Comparison of ENCODE assay signal across 14 cellular contexts in genomic region chr2:217909156-217909820, GRCh38.
DNase-seq lines count a peak whose midpoint lies in the region; ATAC-seq and TF ChIP-seq lines count a peak whose summit lies in the region.
"Had no signal": no experiment of that assay in that cellular context is flagged by ENCODE, and none has a peak within 500 bp of the region (broad histone marks: within the 10 kb centered on the region; RNA-seq: fewer than 3 reads in every experiment).

No MANE protein-coding gene starts in this region.

- dilution Hi-C loops in mammary epithelial cell (cut with HindIII; ENCODE audit: low sequenced_read_pairs): no loop called here

- in situ Hi-C loops in mammary epithelial cell (cut with MboI; ENCODE audit: low sequenced_read_pairs in 2 of 2): no loop called here

- H3K79me2 ChIP-seq in mammary epithelial cell (ENCODE audit: insufficient read depth, low read length) (no peaks in the 10 kb centered on the region), osteoblast (ENCODE audit: insufficient read depth, low read length) (peaks cover 57% of the 10 kb centered on the region)

- H2AFZ ChIP-seq in mammary epithelial cell (ENCODE audit: low read depth, low read length) (no peak overlapping the region), osteoblast (ENCODE audit: low read length) (no peak overlapping the region)

- peak overlapping the region; percentile 90 to 92 for H3K27ac ChIP-seq in breast epithelium
- no peak overlapping the region for H3K27ac ChIP-seq in mammary epithelial cell (ENCODE audit: insufficient read depth, low read depth, low read length)
- peak overlapping the region; percentile 59 to 95 (median 92) for H3K27ac ChIP-seq in esophagus squamous epithelium
- no peak overlapping the region for H3K27ac ChIP-seq in osteoblast (ENCODE audit: low read depth, low read length)
- peak overlapping the region; percentile 50 to 81 for H3K27ac ChIP-seq in aorta (ENCODE audit: low read depth in 1 of 2, low read length in 2 of 2)
- H3K27ac ChIP-seq: KMS-11, VCaP had no signal

- H3K4me1 ChIP-seq in breast epithelium: peaks cover 33 to 57% of the 10 kb centered on the region in 2 donors
- no peaks in the 10 kb centered on the region for H3K4me1 ChIP-seq in mammary epithelial cell (ENCODE audit: insufficient read depth, low read length)
- H3K4me1 ChIP-seq in esophagus squamous epithelium: peaks cover 51 to 100% (median 96%) of the 10 kb centered on the region in 3 donors
- H3K4me1 ChIP-seq in osteoblast (ENCODE audit: insufficient read depth, low read length): peaks cover 39% of the 10 kb centered on the region
- H3K4me1 ChIP-seq in aorta (ENCODE audit: control insufficient read depth in 1 of 2, insufficient read depth in 2 of 2, low read length in 2 of 2): peaks cover 7 to 20% of the 10 kb centered on the region in 2 donors

- intact Hi-C loops in breast epithelium (cut with DNase I; ENCODE audit: low total_unique reads) (no loop called here), mammary epithelial cell (cut with micrococcal nuclease) (no loop called here), esophagus squamous epithelium (cut with DNase I) (no loop called here), aorta (cut with DNase I) (no loop called here)

- DNase-seq in breast epithelium (ENCODE audit: low spot score in 2 of 2) (no peak), mammary epithelial cell (no peak), esophagus squamous epithelium (lab: John Stamatoyannopoulos, UW) (no peak), osteoblast (ENCODE audit: insufficient read length, low spot score, missing footprints) (peak; percentile 80), aorta (peak in 1 of 2 donors; percentile 49), mucosa of gallbladder (ENCODE audit: low spot score) (no peak), EL (no peak)
- DNase-seq: effector memory CD4-positive, alpha-beta T cell; HCEC 1CT; nephron progenitor cell; stimulated activated CD4-positive, alpha-beta T cell treated with anti-CD3 and anti-CD28 coated beads, Interleukin-2, amount 100 ng/mL, for 24 hours had no signal

- no peak overlapping the region for H3K4me3 ChIP-seq in breast epithelium
- no peak overlapping the region for H3K4me3 ChIP-seq in mammary epithelial cell (replicated peaks in 1 of 3; ENCODE audit: insufficient read depth in 1 of 3, low read depth in 2 of 3, low read length in 3 of 3)
- no peak overlapping the region for H3K4me3 ChIP-seq in esophagus squamous epithelium
- no peak overlapping the region for H3K4me3 ChIP-seq in osteoblast (ENCODE audit: insufficient read depth, low read length)
- no peak overlapping the region for H3K4me3 ChIP-seq in aorta (ENCODE audit: low read length in 2 of 2)

- H3K4me2 ChIP-seq in mammary epithelial cell (ENCODE audit: insufficient read depth, low read depth, low read length) (no peak overlapping the region), osteoblast (ENCODE audit: insufficient read depth, low read length) (no peak overlapping the region)
- H3K4me2 ChIP-seq: KMS-11 had no signal

- H3K27me3 ChIP-seq in breast epithelium: no peaks in the 10 kb centered on the region
- peaks cover 6% of the 10 kb centered on the region for H3K27me3 ChIP-seq in mammary epithelial cell (ENCODE audit: insufficient read depth, low read length)
- H3K27me3 ChIP-seq in esophagus squamous epithelium: no peaks in the 10 kb centered on the region
- H3K27me3 ChIP-seq in osteoblast (ENCODE audit: insufficient read depth, low read length): no peaks in the 10 kb centered on the region
- H3K27me3 ChIP-seq in aorta (ENCODE audit: control insufficient read depth in 1 of 2, insufficient read depth in 2 of 2, low read length in 1 of 2): no peaks in the 10 kb centered on the region

- TF ChIP-seq CTCF in breast epithelium (IDR thresholded peaks at IDR 0.05): no peak
- no peak for TF ChIP-seq CTCF in mammary epithelial cell (conservative IDR thresholded peaks at IDR 0.05 in 1 of 2, IDR thresholded peaks at IDR 0.05 in 1 of 2; ENCODE audit: extremely low read depth in 1 of 2, insufficient read depth in 1 of 2, low read depth in 1 of 2, low read length in 2 of 2)
- TF ChIP-seq CTCF in esophagus squamous epithelium (IDR thresholded peaks at IDR 0.05): no peak
- TF ChIP-seq CTCF in osteoblast (IDR thresholded peaks at IDR 0.05; ENCODE audit: extremely low read depth, low read depth, low read length): peak; percentile 14

- TF ChIP-seq POLR2A in breast epithelium (IDR thresholded peaks at IDR 0.05): no peak
- TF ChIP-seq POLR2A in esophagus squamous epithelium (IDR thresholded peaks at IDR 0.05): no peak

- BruUV-seq in mammary epithelial cell (replicated peaks; lab: Mats Ljungman, UMichigan): no TSS peak

- no peak overlapping the region for H3K9ac ChIP-seq in mammary epithelial cell (ENCODE audit: insufficient read depth, low read length)
- H3K9ac ChIP-seq: KMS-11 had no signal

- H4K20me1 ChIP-seq in mammary epithelial cell (ENCODE audit: insufficient read depth, low read length): no peaks in the 10 kb centered on the region
- H4K20me1 ChIP-seq in osteoblast (ENCODE audit: insufficient read depth, low read length): peaks cover 65% of the 10 kb centered on the region

- H3K36me3 ChIP-seq in breast epithelium (no peaks in the 10 kb centered on the region), mammary epithelial cell (ENCODE audit: insufficient read depth, low read length) (no peaks in the 10 kb centered on the region), esophagus squamous epithelium (no peaks in the 10 kb centered on the region), osteoblast (ENCODE audit: insufficient read depth, low read length) (peaks cover 13% of the 10 kb centered on the region), aorta (ENCODE audit: control insufficient read depth in 1 of 2, insufficient read depth in 2 of 2, low read length in 1 of 2) (no peaks in the 10 kb centered on the region)

- 57% methylated on average over 9 of the region's 10 CpGs for WGBS in mammary epithelial cell (ENCODE audit: low coverage, missing lambda C conversion rate)
- 33 to 57% methylated on average over 1 to 4 of the region's 10 CpGs for WGBS in esophagus squamous epithelium, 2 donors
- 31 to 33% methylated on average over 10 of the region's 10 CpGs for WGBS in aorta, 2 donors

- H3K9me3 ChIP-seq in breast epithelium (no peaks in the 10 kb centered on the region), mammary epithelial cell (replicated peaks; ENCODE audit: insufficient read depth, low read length) (no peaks in the 10 kb centered on the region), esophagus squamous epithelium (no peaks in the 10 kb centered on the region), osteoblast (ENCODE audit: low read depth, low read length) (no peaks in the 10 kb centered on the region), aorta (ENCODE audit: control insufficient read depth, low read length) (no peaks in the 10 kb centered on the region)

- ATAC-seq in aorta (ENCODE audit: low FRiP score): no peak
- ATAC-seq in GM19452 (IDR thresholded peaks at IDR 0.05; ENCODE audit: unreplicated experiment): no peak

- CTCF ChIA-PET in mammary epithelial cell (lab: Charles Lee; ENCODE audit: low non-redundant PET): no interaction called here

Comparison
In these comparisons a context has a peak if more than half of its experiments do, and no peak if none do; other contexts are left out.
1. H3K27ac ChIP-seq: peak in breast epithelium (2 of 2), esophagus squamous epithelium (4 of 4) and aorta (2 of 2); none in mammary epithelial cell (single experiment) and osteoblast (single experiment).